Comparison of ENCODE assay signal across 30 cellular contexts in genomic region chr3:172411478-172411947, GRCh38. TPM values are rescaled to one million over a fixed set of nuclear protein-coding genes. Genes with fewer than 3 reads are reported as not detected.
"Had no signal": no experiment of that assay in that cellular context is flagged by ENCODE, and none has a peak within 500 bp of the region (broad histone marks: within the 10 kb centered on the region; RNA-seq: fewer than 3 reads in every experiment).

No MANE protein-coding gene starts in this region.

- H3K27ac Mint-ChIP-seq: memory B cell; stimulated activated naive CD8-positive, alpha-beta T cell treated with anti-CD3 and anti-CD28 coated beads, Interleukin-15, amount 100 ng/mL, for 72 hours; type B pancreatic cell had no signal

- H2AFZ ChIP-seq: hepatocyte had no signal

- H3K79me2 ChIP-seq: hepatocyte had no signal

- H3K36me3 ChIP-seq: heart left ventricle, left ventricle myocardium inferior, pancreas, prostate gland, right lobe of liver, tibial nerve had no signal

- DNase-seq: glutamatergic neuron; heart left ventricle; left ventricle myocardium inferior; midbrain; mucosa of descending colon; naive thymus-derived CD8-positive, alpha-beta T cell; nucleus accumbens; right lobe of liver; stimulated activated CD4-positive, alpha-beta T cell treated with anti-CD3 and anti-CD28 coated beads, Interleukin-1b, Interleukin-23, amount 100 ng/mL, for 48 hours; stimulated activated CD4-positive, alpha-beta T cell treated with anti-CD3 and anti-CD28 coated beads, Interleukin-2, amount 100 ng/mL, for 48 hours; stimulated activated naive CD4-positive, alpha-beta T cell treated with Interleukin-2 at 50 U/mL for 16 hours; stimulated activated naive CD8-positive, alpha-beta T cell treated with anti-CD3 and anti-CD28 coated beads, Interleukin-15, amount 100 ng/mL, for 72 hours; substantia nigra had no signal

- H3K4me2 ChIP-seq: hepatocyte, smooth muscle cell had no signal

- H3K36me3 Mint-ChIP-seq: memory B cell, type B pancreatic cell had no signal

- H3K4me1 Mint-ChIP-seq: memory B cell; naive thymus-derived CD8-positive, alpha-beta T cell; stimulated activated naive CD8-positive, alpha-beta T cell treated with anti-CD3 and anti-CD28 coated beads, Interleukin-15, amount 100 ng/mL, for 72 hours had no signal

- H3K27me3 ChIP-seq: heart left ventricle, hepatocyte, pancreas, right lobe of liver, tibial nerve had no signal

- ATAC-seq: mucosa of descending colon; naive thymus-derived CD8-positive, alpha-beta T cell; stimulated activated naive CD8-positive, alpha-beta T cell treated with anti-CD3 and anti-CD28 coated beads, Interleukin-15, amount 100 ng/mL, for 72 hours had no signal

- H3K9me3 Mint-ChIP-seq: type B pancreatic cell had no signal

- H3K4me3 Mint-ChIP-seq: memory B cell; naive thymus-derived CD8-positive, alpha-beta T cell; stimulated activated naive CD8-positive, alpha-beta T cell treated with anti-CD3 and anti-CD28 coated beads, Interleukin-15, amount 100 ng/mL, for 72 hours; type B pancreatic cell had no signal

- H3K4me3 ChIP-seq: heart left ventricle, hepatocyte, left ventricle myocardium inferior, mucosa of descending colon, pancreas, prostate gland, right lobe of liver, smooth muscle cell, tibial nerve had no signal

- FAIRE-seq: pancreas, urothelium cell line had no signal

- H3K4me1 ChIP-seq: heart left ventricle, left ventricle myocardium inferior, pancreas, prostate gland, right lobe of liver, tibial nerve had no signal

- H3K27ac ChIP-seq: heart left ventricle, hepatocyte, left ventricle myocardium inferior, pancreas, prostate gland, right lobe of liver, tibial nerve had no signal

- H3K9me3 ChIP-seq: heart left ventricle, left ventricle myocardium inferior, mucosa of descending colon, pancreas, prostate gland, right lobe of liver, tibial nerve had no signal

RNA-seq across cellular contexts. Expression of gene GHSR, which starts 36.7 kb away (rescaled TPM):
- total RNA-seq: heart left ventricle; hepatocyte; kidney epithelial cell; left ventricle myocardium inferior; lower leg skin; lung microvascular endothelial cell; mesenteric fat pad; mucosa of descending colon; naive thymus-derived CD8-positive, alpha-beta T cell; osteoblast; prostate gland; right lobe of liver; skeletal muscle tissue; smooth muscle cell; temporal lobe; tibial nerve had no signal
- polyA plus RNA-seq: heart left ventricle; hepatocyte; naive thymus-derived CD8-positive, alpha-beta T cell; neural cell; smooth muscle cell; thymus had no signal
